19 cellular contexts compared by ENCODE assay signal in genomic region chr7:31340603-31341002, GRCh38. TPM values are rescaled to one million over a fixed set of nuclear protein-coding genes. Genes with fewer than 3 reads are reported as not detected.
"Had no signal": no experiment of that assay in that cellular context is flagged by ENCODE, and none has a peak within 500 bp of the region (broad histone marks: within the 10 kb centered on the region; RNA-seq: fewer than 3 reads in every experiment).

NEUROD6 (minus strand) TSS chr7:31340726; CDS start chr7:31339268, 1,458 bp downstream.

- DNase-seq: activated B cell treated with CpG ODN at 0.5 μM for 24 hours; activated CD4-positive, alpha-beta T cell treated with anti-CD3 and anti-CD28 coated beads for 48 hours; activated CD8-positive, alpha-beta T cell treated with anti-CD3 and anti-CD28 coated beads for 36 hours; activated naive CD8-positive, alpha-beta T cell treated with anti-CD3 and anti-CD28 coated beads for 36 hours; activated T-cell treated with anti-CD3 and anti-CD28 coated beads, Interleukin-2, amount 50 U/mL, for 48 hours; brain microvascular endothelial cell; effector memory CD4-positive, alpha-beta T cell; foreskin melanocyte; heart right ventricle; left cardiac atrium; lower lobe of right lung; right cardiac atrium; stimulated activated CD4-positive, alpha-beta T cell treated with anti-CD3 and anti-CD28 coated beads, Interleukin-4, amount 100 ng/mL, for 4 hours; stimulated activated CD8-positive, alpha-beta memory T cell treated with anti-CD3 and anti-CD28 coated beads, Interleukin-4, amount 100 ng/mL, for 48 hours; stimulated activated naive CD4-positive, alpha-beta T cell treated with Interleukin-2 at 50 U/mL for 16 hours; T-helper 2 cell; trophoblast cell had no signal

- H3K27ac ChIP-seq: brain microvascular endothelial cell, heart right ventricle, lower lobe of right lung had no signal

- H3K4me1 ChIP-seq: lower lobe of right lung had no signal

- H3K36me3 ChIP-seq: brain microvascular endothelial cell, heart right ventricle, lower lobe of right lung had no signal

- H3K4me2 ChIP-seq: smooth muscle cell had no signal

- ATAC-seq: activated CD8-positive, alpha-beta T cell treated with anti-CD3 and anti-CD28 coated beads for 36 hours; heart right ventricle; left cardiac atrium; lower lobe of right lung; right cardiac atrium had no signal

- H3K4me3 ChIP-seq: heart right ventricle, lower lobe of right lung, smooth muscle cell had no signal

- H3K9me3 ChIP-seq: heart right ventricle, lower lobe of right lung had no signal

RNA-seq across cellular contexts. Expression of gene NEUROD6, which starts in this region (rescaled TPM):
- polyA plus RNA-seq: fibroblast of lung, heart right ventricle, right cardiac atrium, smooth muscle cell had no signal
